In genomic region chr5:87094833-87095232, GRCh38 we compare ENCODE assay signal across 38 cellular contexts.
"Had no signal": no experiment of that assay in that cellular context is flagged by ENCODE, and none has a peak within 500 bp of the region (broad histone marks: within the 10 kb centered on the region; RNA-seq: fewer than 3 reads in every experiment).

No MANE protein-coding gene starts in this region.

- H3K4me3 ChIP-seq: adrenal gland, body of pancreas, breast epithelium had no signal

- H3K27ac ChIP-seq: adrenal gland, body of pancreas, brain microvascular endothelial cell, breast epithelium, VCaP had no signal

- H3K27me3 ChIP-seq: adrenal gland, body of pancreas, brain microvascular endothelial cell, breast epithelium had no signal

- H3K27me3 Mint-ChIP-seq: activated B cell treated with CpG ODN at 0.5 μM for 24 hours; activated CD4-positive, alpha-beta memory T cell treated with anti-CD3 and anti-CD28 coated beads for 36 hours; activated CD8-positive, alpha-beta T cell treated with anti-CD3 and anti-CD28 coated beads for 36 hours; activated naive CD8-positive, alpha-beta T cell treated with anti-CD3 and anti-CD28 coated beads for 36 hours; activated T-helper 17 cell treated with anti-CD3 and anti-CD28 coated beads, Interleukin-2, amount 50 U/mL, for 72 hours had no signal

- H3K36me3 ChIP-seq: adrenal gland, brain microvascular endothelial cell, breast epithelium had no signal

- ATAC-seq: activated CD8-positive, alpha-beta T cell treated with anti-CD3 and anti-CD28 coated beads for 36 hours; activated naive CD4-positive, alpha-beta T cell treated with anti-CD3 and anti-CD28 coated beads, Interleukin-2, amount 50 U/mL, for 72 hours; activated T-cell treated with anti-CD3 and anti-CD28 coated beads, Interleukin-2, amount 50 U/mL, for 4 hours; activated T-cell treated with anti-CD3 and anti-CD28 coated beads, Interleukin-2, amount 50 U/mL, for 72 hours; activated T-helper 17 cell treated with anti-CD3 and anti-CD28 coated beads, Interleukin-2, amount 50 U/mL, for 72 hours; body of pancreas had no signal

- FAIRE-seq: astrocyte, TTC549 had no signal

- H3K4me3 Mint-ChIP-seq: activated B cell treated with CpG ODN at 0.5 μM for 24 hours; activated CD4-positive, alpha-beta memory T cell treated with anti-CD3 and anti-CD28 coated beads for 36 hours; activated CD4-positive, alpha-beta T cell treated with anti-CD3 and anti-CD28 coated beads, Interleukin-2, amount 10 ng/mL, durations not matched to agents 24 days and 14 days; activated CD8-positive, alpha-beta T cell treated with anti-CD3 and anti-CD28 coated beads for 36 hours; activated naive CD4-positive, alpha-beta T cell treated with anti-CD3 and anti-CD28 coated beads for 36 hours; activated T-cell treated with anti-CD3 and anti-CD28 coated beads, Interleukin-2, amount 50 U/mL, for 4 hours; activated T-cell treated with anti-CD3 and anti-CD28 coated beads, Interleukin-2, amount 50 U/mL, for 72 hours; activated T-helper 1 cell treated with anti-CD3 and anti-CD28 coated beads, Interleukin-12 subunit alpha, Interleukin-12 subunit beta, Interleukin-2, Interleukin-4 antibody, amounts not matched to agents 30 ng/mL and 10 ng/mL and 1 ng/mL, durations not matched to agents 14 hours and 24 hours and 36 hours; activated T-helper 17 cell treated with anti-CD3 and anti-CD28 coated beads, Interleukin-2, amount 50 U/mL, for 72 hours; T-helper 1 cell treated with Interleukin-12 subunit alpha and Interleukin-12 subunit beta and Interleukin-4 antibody, amounts not matched to agents 30 μg/mL and 1 μg/mL, for 36 hours; T-helper 2 cell treated with Interferon-gamma antibody and Interleukin-4, amounts not matched to agents 5 μg/mL and 100 μg/mL, for 36 hours had no signal

- DNase-seq: activated B cell treated with CpG ODN at 0.5 μM for 24 hours; activated CD4-positive, alpha-beta memory T cell treated with anti-CD3 and anti-CD28 coated beads for 36 hours; activated CD4-positive, alpha-beta T cell treated with anti-CD3 and anti-CD28 coated beads for 4 hours; activated CD4-positive, alpha-beta T cell treated with anti-CD3 and anti-CD28 coated beads, Interleukin-2, amount 10 ng/mL, durations not matched to agents 24 days and 14 days; activated CD4-positive, alpha-beta T cell treated with anti-CD3 and anti-CD28 coated beads, Interleukin-2, amount 50 U/mL, for 1 hour; activated CD4-positive, alpha-beta T cell treated with anti-CD3 and anti-CD28 coated beads, Interleukin-2, amount 50 U/mL, for 4 hours; activated CD4-positive, CD25-positive, alpha-beta regulatory T cell treated with anti-CD3 and anti-CD28 coated beads, Interleukin-2, amount 50 U/mL, for 72 hours; activated CD8-positive, alpha-beta memory T cell treated with anti-CD3 and anti-CD28 coated beads, Interleukin-2, amount 50 U/mL, for 4 hours; activated CD8-positive, alpha-beta T cell treated with anti-CD3 and anti-CD28 coated beads for 36 hours; activated effector memory CD4-positive, alpha-beta T cell treated with anti-CD3 and anti-CD28 coated beads, Interleukin-2, amount 50 U/mL, for 16 hours; activated gamma-delta T cell treated with Interleukin-2 at 50 U/mL for 16 hours; activated naive CD4-positive, alpha-beta T cell; activated naive CD4-positive, alpha-beta T cell treated with anti-CD3 and anti-CD28 coated beads for 36 hours; activated naive CD4-positive, alpha-beta T cell treated with anti-CD3 and anti-CD28 coated beads, Interleukin-2, amount 50 U/mL, for 16 hours; activated naive CD8-positive, alpha-beta T cell treated with anti-CD3 and anti-CD28 coated beads for 36 hours; activated T-cell treated with anti-CD3 and anti-CD28 coated beads for 4 hours; activated T-cell treated with anti-CD3 and anti-CD28 coated beads, Interleukin-2, amount 50 U/mL, for 1 hour; activated T-cell treated with anti-CD3 and anti-CD28 coated beads, Interleukin-2, amount 50 U/mL, for 4 hours; activated T-cell treated with anti-CD3 and anti-CD28 coated beads, Interleukin-2, amount 50 U/mL, for 72 hours; adrenal gland; amniotic stem cell; aorta; body of pancreas; brain microvascular endothelial cell; central memory CD4-positive, alpha-beta T cell; cerebellar nuclear complex; T-helper 1 cell; T-helper 2 cell; T-helper 9 cell had no signal

- H3K9me3 ChIP-seq: adrenal gland, body of pancreas, breast epithelium had no signal

- H3K4me1 ChIP-seq: adrenal gland, body of pancreas, breast epithelium had no signal

- H3K36me3 Mint-ChIP-seq: activated CD4-positive, alpha-beta memory T cell treated with anti-CD3 and anti-CD28 coated beads for 36 hours; activated naive CD4-positive, alpha-beta T cell treated with anti-CD3 and anti-CD28 coated beads, Interleukin-2, amount 50 U/mL, for 72 hours had no signal

- H3K27ac Mint-ChIP-seq: activated B cell treated with CpG ODN at 0.5 μM for 24 hours; activated CD4-positive, alpha-beta memory T cell treated with anti-CD3 and anti-CD28 coated beads for 36 hours; activated CD4-positive, alpha-beta T cell treated with anti-CD3 and anti-CD28 coated beads, Interleukin-2, amount 10 ng/mL, durations not matched to agents 24 days and 14 days; activated naive CD4-positive, alpha-beta T cell treated with anti-CD3 and anti-CD28 coated beads for 36 hours; activated naive CD4-positive, alpha-beta T cell treated with anti-CD3 and anti-CD28 coated beads, Interleukin-2, amount 50 U/mL, for 72 hours; activated T-cell treated with anti-CD3 and anti-CD28 coated beads, Interleukin-2, amount 50 U/mL, for 72 hours; activated T-helper 1 cell treated with anti-CD3 and anti-CD28 coated beads, Interleukin-12 subunit alpha, Interleukin-12 subunit beta, Interleukin-2, Interleukin-4 antibody, amounts not matched to agents 30 ng/mL and 10 ng/mL and 1 ng/mL, durations not matched to agents 14 hours and 24 hours and 36 hours; activated T-helper 17 cell treated with anti-CD3 and anti-CD28 coated beads, Interleukin-2, amount 50 U/mL, for 72 hours; T-helper 1 cell treated with Interleukin-12 subunit alpha and Interleukin-12 subunit beta and Interleukin-4 antibody, amounts not matched to agents 30 μg/mL and 1 μg/mL, for 36 hours; T-helper 2 cell treated with Interferon-gamma antibody and Interleukin-4, amounts not matched to agents 5 μg/mL and 100 μg/mL, for 36 hours had no signal

- H3K9me3 Mint-ChIP-seq: activated B cell treated with CpG ODN at 0.5 μM for 24 hours; activated CD8-positive, alpha-beta T cell treated with anti-CD3 and anti-CD28 coated beads for 36 hours; activated naive CD4-positive, alpha-beta T cell treated with anti-CD3 and anti-CD28 coated beads for 36 hours; activated naive CD8-positive, alpha-beta T cell treated with anti-CD3 and anti-CD28 coated beads for 36 hours; activated T-cell treated with anti-CD3 and anti-CD28 coated beads, Interleukin-2, amount 50 U/mL, for 4 hours had no signal
